In genomic region chr1:8015809-8016165, GRCh38 we compare ENCODE assay signal across 13 cellular contexts. TPM values are rescaled to one million over a fixed set of nuclear protein-coding genes. Genes with fewer than 3 reads are reported as not detected.
DNase-seq lines count a peak whose midpoint lies in the region; ATAC-seq and TF ChIP-seq lines count a peak whose summit lies in the region.
"Had no signal": no experiment of that assay in that cellular context is flagged by ENCODE, and none has a peak within 500 bp of the region (broad histone marks: within the 10 kb centered on the region; RNA-seq: fewer than 3 reads in every experiment).

No MANE protein-coding gene starts in this region.

- POLR2A ChIA-PET in HEK293 (lab: Yijun Ruan, JAX) = interaction anchor here (0.8 to 1.4 kb wide), 3 partner anchors 15 to 863 kb away, joined by 3 read pairs; partner anchors contain the start of genes ENO1 and PARK7
- POLR2A ChIA-PET in MCF 10A (lab: Yijun Ruan, JAX) = interaction anchor here (0.6 to 9.2 kb wide), 30 partner anchors 8 to 688 kb away, joined by 3 to 256 read pairs (median 6); partner anchors contain the start of genes ERRFI1 and PARK7

- H3K4me1 ChIP-seq in HEK293 (ENCODE audit: control insufficient read depth, insufficient read depth, low read length) (peaks cover 48% of the 10 kb centered on the region), skeletal muscle satellite cell (ENCODE audit: control insufficient read depth, insufficient read depth, low read length) (peaks cover 76% of the 10 kb centered on the region)

- H3K27me3 Mint-ChIP-seq in MCF 10A (ENCODE audit: insufficient read depth, unreplicated experiment) = no peaks in the 10 kb centered on the region
- H3K27me3 Mint-ChIP-seq in activated naive CD8-positive, alpha-beta T cell treated with anti-CD3 and anti-CD28 coated beads, Interleukin-2, amount 50 U/mL, for 24 hours = peaks cover 21% of the 10 kb centered on the region

- peak overlapping the region; percentile 53 for H3K4me2 ChIP-seq in skeletal muscle satellite cell (ENCODE audit: low read length)

- CTCF ChIA-PET in HEK293 (lab: Yijun Ruan, JAX) = interaction anchor here (0.6 to 10.6 kb wide), 34 partner anchors 9 to 833 kb away, joined by 3 to 169 read pairs (median 5); partner anchors contain the start of gene ERRFI1
- CTCF ChIA-PET in MCF 10A (lab: Yijun Ruan, JAX) = interaction anchor here (0.6 to 4.8 kb wide), 18 partner anchors 8 to 775 kb away, joined by 3 to 32 read pairs (median 4); no protein-coding TSS in a partner anchor

- DNase-seq in MCF 10A (ENCODE audit: unreplicated experiment) (peak; percentile 60), iris pigment epithelial cell (ENCODE audit: low read depth) (peak; percentile 76), kidney tubule cell (ENCODE audit: low spot score) (no peak), ecto neural progenitor cell (ENCODE audit: low spot score) (no peak)
- DNase-seq in activated naive CD8-positive, alpha-beta T cell treated with anti-CD3 and anti-CD28 coated beads, Interleukin-2, amount 50 U/mL, for 24 hours = no peak
- DNase-seq: activated CD4-positive, alpha-beta memory T cell treated with anti-CD3 and anti-CD28 coated beads for 36 hours; CD4-positive, alpha-beta T cell; NCI-H187; SIG-M5 had no signal

- H3K4me3 Mint-ChIP-seq in MCF 10A (ENCODE audit: unreplicated experiment) = peak overlapping the region; percentile 88
- H3K4me3 Mint-ChIP-seq in activated naive CD8-positive, alpha-beta T cell treated with anti-CD3 and anti-CD28 coated beads, Interleukin-2, amount 50 U/mL, for 24 hours = no peak overlapping the region
- H3K4me3 Mint-ChIP-seq: activated CD4-positive, alpha-beta memory T cell treated with anti-CD3 and anti-CD28 coated beads for 36 hours; CD4-positive, alpha-beta T cell; stimulated activated effector memory CD8-positive, alpha-beta T cell treated with anti-CD3 and anti-CD28 coated beads, Interleukin-12 subunit alpha, Interleukin-12 subunit beta, amount 100 ng/mL, for 72 hours had no signal

- no peak for ATAC-seq in HG03159 (IDR thresholded peaks at IDR 0.05; ENCODE audit: unreplicated experiment)
- no peak for ATAC-seq in activated naive CD8-positive, alpha-beta T cell treated with anti-CD3 and anti-CD28 coated beads, Interleukin-2, amount 50 U/mL, for 24 hours

- H3K9me3 Mint-ChIP-seq in MCF 10A (ENCODE audit: unreplicated experiment) = no peaks in the 10 kb centered on the region
- H3K9me3 Mint-ChIP-seq in activated naive CD8-positive, alpha-beta T cell treated with anti-CD3 and anti-CD28 coated beads, Interleukin-2, amount 50 U/mL, for 24 hours = no peaks in the 10 kb centered on the region
- H3K9me3 Mint-ChIP-seq: activated CD4-positive, alpha-beta memory T cell treated with anti-CD3 and anti-CD28 coated beads for 36 hours; CD4-positive, alpha-beta T cell; stimulated activated effector memory CD8-positive, alpha-beta T cell treated with anti-CD3 and anti-CD28 coated beads, Interleukin-12 subunit alpha, Interleukin-12 subunit beta, amount 100 ng/mL, for 72 hours had no signal

- TF ChIP-seq CTCF in HEK293 (tag by site-specific recombination; IDR thresholded peaks at IDR 0.05) = no peak
- TF ChIP-seq CTCF in MCF 10A (IDR thresholded peaks at IDR 0.05; ENCODE audit: unreplicated experiment) = no peak

- H3K9ac ChIP-seq in skeletal muscle satellite cell (ENCODE audit: low read depth, low read length) = peak overlapping the region; percentile 50

- H3K27me3 ChIP-seq in skeletal muscle satellite cell (ENCODE audit: control insufficient read depth, insufficient read depth, low read length) = no peaks in the 10 kb centered on the region

- H3K27ac Mint-ChIP-seq in MCF 10A (ENCODE audit: low read depth, unreplicated experiment) = peak overlapping the region; percentile 82
- no peak overlapping the region for H3K27ac Mint-ChIP-seq in activated naive CD8-positive, alpha-beta T cell treated with anti-CD3 and anti-CD28 coated beads, Interleukin-2, amount 50 U/mL, for 24 hours
- H3K27ac Mint-ChIP-seq: activated CD4-positive, alpha-beta memory T cell treated with anti-CD3 and anti-CD28 coated beads for 36 hours; CD4-positive, alpha-beta T cell; stimulated activated effector memory CD8-positive, alpha-beta T cell treated with anti-CD3 and anti-CD28 coated beads, Interleukin-12 subunit alpha, Interleukin-12 subunit beta, amount 100 ng/mL, for 72 hours had no signal

- H3K9me3 ChIP-seq in HEK293 (ENCODE audit: control insufficient read depth, insufficient read depth, low read depth, low read length) (no peaks in the 10 kb centered on the region), skeletal muscle satellite cell (replicated peaks; ENCODE audit: low read length) (no peaks in the 10 kb centered on the region)

- no peak overlapping the region for H3K27ac ChIP-seq in HEK293 (ENCODE audit: extremely low read depth, low read depth, low read length)

- H3K4me3 ChIP-seq in HEK293 (ENCODE audit: low read depth, low read length) = no peak overlapping the region
- H3K4me3 ChIP-seq in skeletal muscle satellite cell (ENCODE audit: low read length) = no peak overlapping the region

- H3K36me3 ChIP-seq in HEK293 (ENCODE audit: control insufficient read depth in 2 of 2, insufficient read depth in 1 of 2, low read length in 2 of 2) (peaks cover 0 to 38% of the 10 kb centered on the region in 2 experiments; a peak in 2 of 3 replicates), skeletal muscle satellite cell (ENCODE audit: insufficient read depth, low read length) (peaks cover 64% of the 10 kb centered on the region)

- no TSS peak for BruUV-seq in MCF 10A (replicated peaks; lab: Mats Ljungman, UMichigan)

- intact Hi-C loops in MCF 10A (cut with micrococcal nuclease) = loop anchor here (1.0 to 5.0 kb wide), 4 partner anchors 33 to 299 kb away; no protein-coding TSS in a partner anchor

- H3K36me3 Mint-ChIP-seq in MCF 10A (ENCODE audit: insufficient read depth, unreplicated experiment) = peaks cover 97% of the 10 kb centered on the region
- no peaks in the 10 kb centered on the region for H3K36me3 Mint-ChIP-seq in activated naive CD8-positive, alpha-beta T cell treated with anti-CD3 and anti-CD28 coated beads, Interleukin-2, amount 50 U/mL, for 24 hours (ENCODE audit: low read depth)
- H3K36me3 Mint-ChIP-seq: activated CD4-positive, alpha-beta memory T cell treated with anti-CD3 and anti-CD28 coated beads for 36 hours had no signal

- peaks cover 68% of the 10 kb centered on the region for H3K4me1 Mint-ChIP-seq in MCF 10A (ENCODE audit: insufficient read depth, unreplicated experiment)
- H3K4me1 Mint-ChIP-seq in activated naive CD8-positive, alpha-beta T cell treated with anti-CD3 and anti-CD28 coated beads, Interleukin-2, amount 50 U/mL, for 24 hours = no peaks in the 10 kb centered on the region
- H3K4me1 Mint-ChIP-seq: stimulated activated effector memory CD8-positive, alpha-beta T cell treated with anti-CD3 and anti-CD28 coated beads, Interleukin-12 subunit alpha, Interleukin-12 subunit beta, amount 100 ng/mL, for 72 hours had no signal

TF ChIP-seq in HEK293, 187 proteins besides CTCF, POLR2A, EP300 and RAD21 (continues in another document):
- no peak for TF ChIP-seq ZNF658 (tag by site-specific recombination; IDR thresholded peaks at IDR 0.05)
- no peak for TF ChIP-seq KLF7 (tag by site-specific recombination; IDR thresholded peaks at IDR 0.05; ENCODE audit: borderline replicate concordance)
- TF ChIP-seq, protein P1, sequence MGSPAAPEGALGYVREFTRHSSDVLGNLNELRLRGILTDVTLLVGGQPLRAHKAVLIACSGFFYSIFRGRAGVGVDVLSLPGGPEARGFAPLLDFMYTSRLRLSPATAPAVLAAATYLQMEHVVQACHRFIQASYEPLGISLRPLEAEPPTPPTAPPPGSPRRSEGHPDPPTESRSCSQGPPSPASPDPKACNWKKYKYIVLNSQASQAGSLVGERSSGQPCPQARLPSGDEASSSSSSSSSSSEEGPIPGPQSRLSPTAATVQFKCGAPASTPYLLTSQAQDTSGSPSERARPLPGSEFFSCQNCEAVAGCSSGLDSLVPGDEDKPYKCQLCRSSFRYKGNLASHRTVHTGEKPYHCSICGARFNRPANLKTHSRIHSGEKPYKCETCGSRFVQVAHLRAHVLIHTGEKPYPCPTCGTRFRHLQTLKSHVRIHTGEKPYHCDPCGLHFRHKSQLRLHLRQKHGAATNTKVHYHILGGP (tag by site-specific recombination; IDR thresholded peaks at IDR 0.05) = no peak
- TF ChIP-seq ZNF138 (tag by site-specific recombination; IDR thresholded peaks at IDR 0.05; ENCODE audit: borderline replicate concordance) = no peak
- TF ChIP-seq ZSCAN18 (tag by site-specific recombination; IDR thresholded peaks at IDR 0.05) = no peak
- no peak for TF ChIP-seq ZNF341 (tag by site-specific recombination; IDR thresholded peaks at IDR 0.05; ENCODE audit: low read depth)

RNA-seq across cellular contexts. Expression of gene ERRFI1, which starts 10.3 kb away (rescaled TPM):
- total RNA-seq in MCF 10A (2022) = 86.4 and 111 TPM in 2 replicates
- 38.3 and 86.7 TPM in 2 replicates for total RNA-seq in skeletal muscle satellite cell (2012; rRNA removed)

RNA-seq across cellular contexts. Expression of gene PARK7, which starts 54.3 kb away (rescaled TPM):
- total RNA-seq in MCF 10A (2022) = 419 and 450 TPM in 2 replicates
- total RNA-seq in skeletal muscle satellite cell (2012; rRNA removed) = 202 and 212 TPM in 2 replicates

Comparison
In these comparisons a context has a peak if more than half of its experiments do, and no peak if none do; other contexts are left out.
1. DNase-seq: peak in MCF 10A (single experiment) and iris pigment epithelial cell (single experiment); none in kidney tubule cell (single experiment), activated naive CD8-positive, alpha-beta T cell treated with anti-CD3 and anti-CD28 coated beads, Interleukin-2, amount 50 U/mL, for 24 hours (single experiment) and ecto neural progenitor cell (single experiment).